27 cellular contexts compared by ENCODE assay signal in the genomic region with DNA sequence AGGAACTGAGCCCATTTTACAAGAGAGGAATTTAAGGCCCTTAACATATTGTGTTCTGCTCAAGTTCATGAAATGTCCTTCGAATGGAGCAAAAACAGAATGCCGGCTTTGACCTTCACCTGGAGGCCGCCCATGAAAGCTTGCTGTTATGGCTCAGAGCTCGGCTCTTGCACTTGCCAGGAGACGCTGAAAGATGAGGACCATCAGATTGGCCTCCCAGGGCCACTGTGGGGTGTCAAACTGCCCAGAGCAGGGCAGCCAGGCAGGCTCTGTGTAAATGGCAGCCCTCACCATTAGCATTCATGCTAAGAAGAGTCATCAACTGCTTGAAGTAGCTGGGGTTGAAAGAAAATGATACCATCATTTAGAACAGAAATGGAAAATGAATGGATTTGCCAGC. TPM values are rescaled to one million over a fixed set of nuclear protein-coding genes. Genes with fewer than 3 reads are reported as not detected.
DNase-seq lines count a peak whose midpoint lies in the region; ATAC-seq and TF ChIP-seq lines count a peak whose summit lies in the region.
"Had no signal": no experiment of that assay in that cellular context is flagged by ENCODE, and none has a peak within 500 bp of the region (broad histone marks: within the 10 kb centered on the region; RNA-seq: fewer than 3 reads in every experiment).

No MANE protein-coding gene starts in this region.

- TF ChIP-seq POLR2A in suprapubic skin (IDR thresholded peaks at IDR 0.05), result no peak

- POLR2A ChIA-PET in activated naive CD8-positive, alpha-beta T cell treated with anti-CD3 and anti-CD28 coated beads, Interleukin-2, amount 10 ng/mL, durations not matched to agents 7 days and 5 days (lab: Charles Lee), result interaction anchor here (0.7 kb wide), 1 partner anchor 34 kb away, joined by 3 read pairs; no protein-coding TSS in a partner anchor

- H3K4me1 Mint-ChIP-seq in activated naive CD4-positive, alpha-beta T cell treated with anti-CD3 and anti-CD28 coated beads for 36 hours (ENCODE audit: low read depth), result peaks cover 40% of the 10 kb centered on the region
- H3K4me1 Mint-ChIP-seq in activated naive CD8-positive, alpha-beta T cell treated with anti-CD3 and anti-CD28 coated beads, Interleukin-2, amount 10 ng/mL, durations not matched to agents 7 days and 5 days, result peaks cover 10% of the 10 kb centered on the region
- peaks cover 19 to 38% (median 33%) of the 10 kb centered on the region in 3 donors for H3K4me1 Mint-ChIP-seq in naive B cell

- H3K4me3 Mint-ChIP-seq in activated naive CD4-positive, alpha-beta T cell treated with anti-CD3 and anti-CD28 coated beads for 36 hours, result no peak overlapping the region
- H3K4me3 Mint-ChIP-seq in activated naive CD8-positive, alpha-beta T cell treated with anti-CD3 and anti-CD28 coated beads, Interleukin-2, amount 10 ng/mL, durations not matched to agents 7 days and 5 days, result no peak overlapping the region
- no peak overlapping the region for H3K4me3 Mint-ChIP-seq in naive B cell
- H3K4me3 Mint-ChIP-seq: HFFc6; T-helper 2 cell treated with Interferon-gamma antibody and Interleukin-4, amounts not matched to agents 5 μg/mL and 100 μg/mL, for 36 hours had no signal

- no peak for DNase-seq in activated naive CD4-positive, alpha-beta T cell treated with anti-CD3 and anti-CD28 coated beads for 36 hours
- DNase-seq in activated naive CD4-positive, alpha-beta T cell (lab: John Stamatoyannopoulos, UW), result no peak
- DNase-seq in activated naive CD8-positive, alpha-beta T cell treated with anti-CD3 and anti-CD28 coated beads, Interleukin-2, amount 10 ng/mL, durations not matched to agents 7 days and 5 days, result peak; percentile 10
- DNase-seq in naive B cell (no peak), suprapubic skin (ENCODE audit: low spot score in 2 of 2) (peak; percentile 21 to 37), NCI-H187 treated with DMSO at 0.1 percent for 48 hours (lab: John Stamatoyannopoulos, UW) (no peak), brain microvascular endothelial cell (no peak)
- DNase-seq: BE2C; body of pancreas; effector CD8-positive, alpha-beta T cell; foreskin fibroblast; HFFc6; mesenchymal stem cell; NCI-H2081 treated with DMSO at 0.1 percent for 48 hours; NCI-H82; retina; RPMI8226; stimulated activated CD4-positive, alpha-beta T cell treated with anti-CD3 and anti-CD28 coated beads, Interleukin-4, amount 100 ng/mL, for 24 hours; stimulated activated naive CD4-positive, alpha-beta T cell; thyroid gland had no signal

- peaks cover 91% of the 10 kb centered on the region for H3K36me3 Mint-ChIP-seq in activated naive CD4-positive, alpha-beta T cell treated with anti-CD3 and anti-CD28 coated beads for 36 hours (ENCODE audit: low read depth)
- H3K36me3 Mint-ChIP-seq in activated naive CD8-positive, alpha-beta T cell treated with anti-CD3 and anti-CD28 coated beads, Interleukin-2, amount 10 ng/mL, durations not matched to agents 7 days and 5 days, result peaks cover 63% of the 10 kb centered on the region
- peaks cover 16 to 26% of the 10 kb centered on the region in 2 donors for H3K36me3 Mint-ChIP-seq in naive B cell

- H3K27ac Mint-ChIP-seq in activated naive CD4-positive, alpha-beta T cell treated with anti-CD3 and anti-CD28 coated beads for 36 hours, result peak overlapping the region; percentile 13
- H3K27ac Mint-ChIP-seq in activated naive CD8-positive, alpha-beta T cell treated with anti-CD3 and anti-CD28 coated beads, Interleukin-2, amount 10 ng/mL, durations not matched to agents 7 days and 5 days, result peak overlapping the region; percentile 21
- peak overlapping the region in 4 of 6 donors; percentile 11 to 56 (median 34) for H3K27ac Mint-ChIP-seq in naive B cell
- H3K27ac Mint-ChIP-seq: HFFc6 had no signal

- TF ChIP-seq EP300 in suprapubic skin (IDR thresholded peaks at IDR 0.05), result no peak

- H3K27me3 Mint-ChIP-seq in activated naive CD4-positive, alpha-beta T cell treated with anti-CD3 and anti-CD28 coated beads for 36 hours (ENCODE audit: low read depth), result no peaks in the 10 kb centered on the region
- H3K27me3 Mint-ChIP-seq in activated naive CD8-positive, alpha-beta T cell treated with anti-CD3 and anti-CD28 coated beads, Interleukin-2, amount 10 ng/mL, durations not matched to agents 7 days and 5 days, result no peaks in the 10 kb centered on the region
- H3K27me3 Mint-ChIP-seq in naive B cell, result no peaks in the 10 kb centered on the region

- H3K36me3 ChIP-seq in suprapubic skin (no peaks in the 10 kb centered on the region), brain microvascular endothelial cell (replicated peaks) (no peaks in the 10 kb centered on the region)
- H3K36me3 ChIP-seq: BE2C, thyroid gland had no signal

- ATAC-seq in activated naive CD8-positive, alpha-beta T cell treated with anti-CD3 and anti-CD28 coated beads, Interleukin-2, amount 10 ng/mL, durations not matched to agents 7 days and 5 days (ENCODE audit: low read depth), result no peak
- ATAC-seq in naive B cell (ENCODE audit: low read depth in 2 of 2) (no peak), HG03460 (IDR thresholded peaks at IDR 0.05; ENCODE audit: unreplicated experiment) (no peak)
- ATAC-seq: body of pancreas, K562, left lobe of liver had no signal

- H3K9me3 ChIP-seq in suprapubic skin, result no peaks in the 10 kb centered on the region
- H3K9me3 ChIP-seq: thyroid gland had no signal

- no peaks in the 10 kb centered on the region for H3K9me3 Mint-ChIP-seq in activated naive CD4-positive, alpha-beta T cell treated with anti-CD3 and anti-CD28 coated beads for 36 hours
- H3K9me3 Mint-ChIP-seq in activated naive CD8-positive, alpha-beta T cell treated with anti-CD3 and anti-CD28 coated beads, Interleukin-2, amount 10 ng/mL, durations not matched to agents 7 days and 5 days, result peaks cover 7% of the 10 kb centered on the region
- peaks cover 0 to 2% (median 0%) of the 10 kb centered on the region in 7 donors for H3K9me3 Mint-ChIP-seq in naive B cell

- no peak overlapping the region for H3K27ac ChIP-seq in suprapubic skin
- H3K27ac ChIP-seq in brain microvascular endothelial cell, result no peak overlapping the region
- H3K27ac ChIP-seq: body of pancreas, SK-N-MC, thyroid gland, VCaP had no signal

- in situ Hi-C loops in brain microvascular endothelial cell (cut with HindIII; ENCODE audit: low pct_ligation_motif_present, low sequenced_read_pairs), result no loop called here

- no peaks in the 10 kb centered on the region for H3K4me1 ChIP-seq in suprapubic skin
- H3K4me1 ChIP-seq: BE2C, body of pancreas, thyroid gland had no signal

- WGBS in suprapubic skin, result 84% methylated on average over 5 of the region's 5 CpGs

- intact Hi-C loops in activated naive CD4-positive, alpha-beta T cell treated with anti-CD3 and anti-CD28 coated beads for 36 hours (cut with micrococcal nuclease), result no loop called here

- no peaks in the 10 kb centered on the region for H3K27me3 ChIP-seq in suprapubic skin
- no peaks in the 10 kb centered on the region for H3K27me3 ChIP-seq in brain microvascular endothelial cell (replicated peaks)
- H3K27me3 ChIP-seq: BE2C, body of pancreas, thyroid gland had no signal

- no peak for TF ChIP-seq CTCF in suprapubic skin (IDR thresholded peaks at IDR 0.05)
- TF ChIP-seq CTCF in brain microvascular endothelial cell (IDR thresholded peaks at IDR 0.05; ENCODE audit: low read depth, low read length, missing control alignments), result no peak

- CTCF ChIA-PET in activated naive CD4-positive, alpha-beta T cell treated with anti-CD3 and anti-CD28 coated beads for 36 hours (lab: Charles Lee), result interaction anchor here (1.0 kb wide), 1 partner anchor 40 kb away, joined by 3 read pairs; no protein-coding TSS in a partner anchor

- H3K4me3 ChIP-seq in suprapubic skin, result no peak overlapping the region
- no peak overlapping the region for H3K4me3 ChIP-seq in brain microvascular endothelial cell (ENCODE audit: low read depth, low read length)
- H3K4me3 ChIP-seq: body of pancreas, K562, SK-N-MC, thyroid gland had no signal

RNA-seq across cellular contexts. Expression of gene IL21R, which starts 39.3 kb away (rescaled TPM):
- total RNA-seq in activated naive CD4-positive, alpha-beta T cell treated with anti-CD3 and anti-CD28 coated beads for 36 hours, result 10 to 100 TPM; 93.8 to 99.2 TPM
- total RNA-seq in activated naive CD8-positive, alpha-beta T cell treated with anti-CD3 and anti-CD28 coated beads, Interleukin-2, amount 10 ng/mL, durations not matched to agents 7 days and 5 days, result 10 to 100 TPM; 27.2 to 27.5 TPM
- 100 to 1,000 TPM in 1 of 6 donors, 10 to 100 TPM in 5; 47.9 to 118 (median 74.5) TPM for polyA plus RNA-seq in naive B cell (ENCODE audit: low read depth in 6 of 6)
- 1 to 10 TPM in 1 of 4 donors, under 1 TPM in 3; 0.08 to 1.2 (median 0.23) TPM for total RNA-seq in suprapubic skin
- total RNA-seq: Daoy had no signal

Comparison
In these comparisons a context has a peak if more than half of its experiments do, and no peak if none do; other contexts are left out.
1. DNase-seq: peak in activated naive CD8-positive, alpha-beta T cell treated with anti-CD3 and anti-CD28 coated beads, Interleukin-2, amount 10 ng/mL, durations not matched to agents 7 days and 5 days (single experiment) and suprapubic skin (2 of 2); none in activated naive CD4-positive, alpha-beta T cell treated with anti-CD3 and anti-CD28 coated beads for 36 hours (single experiment), activated naive CD4-positive, alpha-beta T cell (0 of 4), naive B cell (single experiment), NCI-H187 treated with DMSO at 0.1 percent for 48 hours (single experiment) and brain microvascular endothelial cell (single experiment).
2. RNA of gene IL21R, which starts 39.3 kb away (total RNA-seq): 93.8 to 99.2 TPM in activated naive CD4-positive, alpha-beta T cell treated with anti-CD3 and anti-CD28 coated beads for 36 hours and 27.2 to 27.5 TPM in activated naive CD8-positive, alpha-beta T cell treated with anti-CD3 and anti-CD28 coated beads, Interleukin-2, amount 10 ng/mL, durations not matched to agents 7 days and 5 days; 0.08 to 1.2 TPM in suprapubic skin; every median in the first group is over 10 times any median in the second.
3. Peak in every context shown above with its lines, with median percentiles within 50 percentile points of each other: H3K27ac Mint-ChIP-seq.